1 cellular context compared by ENCODE assay signal in the genomic region with DNA sequence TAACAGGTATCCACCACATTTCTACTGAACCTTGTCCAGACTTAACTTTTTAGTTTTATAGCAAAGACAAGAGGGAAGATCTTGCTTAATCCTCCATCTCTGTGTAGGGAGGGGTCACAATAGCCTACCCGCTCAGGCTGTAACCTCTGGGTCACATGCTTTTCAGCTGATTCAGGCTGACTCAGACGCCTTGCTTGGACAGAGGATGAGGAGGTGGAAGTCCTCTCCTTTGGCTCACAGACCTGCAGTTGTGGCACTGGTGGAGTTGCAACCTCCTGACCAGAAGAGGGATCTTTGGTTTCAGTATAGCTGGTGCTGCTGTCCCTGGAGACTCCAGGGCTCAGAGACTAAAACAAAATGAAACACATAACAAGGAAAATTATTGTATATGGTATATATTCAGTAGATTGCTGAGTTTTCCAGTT.
TF ChIP-seq lines count a peak whose summit lies in the region.

No MANE protein-coding gene starts in this region.

TF ChIP-seq in K562, 482 proteins besides CTCF, POLR2A, EP300 and RAD21 (continued from another document and continues in another):
- TF ChIP-seq, protein P1, sequence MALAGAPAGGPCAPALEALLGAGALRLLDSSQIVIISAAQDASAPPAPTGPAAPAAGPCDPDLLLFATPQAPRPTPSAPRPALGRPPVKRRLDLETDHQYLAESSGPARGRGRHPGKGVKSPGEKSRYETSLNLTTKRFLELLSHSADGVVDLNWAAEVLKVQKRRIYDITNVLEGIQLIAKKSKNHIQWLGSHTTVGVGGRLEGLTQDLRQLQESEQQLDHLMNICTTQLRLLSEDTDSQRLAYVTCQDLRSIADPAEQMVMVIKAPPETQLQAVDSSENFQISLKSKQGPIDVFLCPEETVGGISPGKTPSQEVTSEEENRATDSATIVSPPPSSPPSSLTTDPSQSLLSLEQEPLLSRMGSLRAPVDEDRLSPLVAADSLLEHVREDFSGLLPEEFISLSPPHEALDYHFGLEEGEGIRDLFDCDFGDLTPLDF (CRISPR knock-in tag; IDR thresholded peaks at IDR 0.05), result no peak
- no peak for TF ChIP-seq GATAD2A (IDR thresholded peaks at IDR 0.05)
- TF ChIP-seq, protein P2, sequence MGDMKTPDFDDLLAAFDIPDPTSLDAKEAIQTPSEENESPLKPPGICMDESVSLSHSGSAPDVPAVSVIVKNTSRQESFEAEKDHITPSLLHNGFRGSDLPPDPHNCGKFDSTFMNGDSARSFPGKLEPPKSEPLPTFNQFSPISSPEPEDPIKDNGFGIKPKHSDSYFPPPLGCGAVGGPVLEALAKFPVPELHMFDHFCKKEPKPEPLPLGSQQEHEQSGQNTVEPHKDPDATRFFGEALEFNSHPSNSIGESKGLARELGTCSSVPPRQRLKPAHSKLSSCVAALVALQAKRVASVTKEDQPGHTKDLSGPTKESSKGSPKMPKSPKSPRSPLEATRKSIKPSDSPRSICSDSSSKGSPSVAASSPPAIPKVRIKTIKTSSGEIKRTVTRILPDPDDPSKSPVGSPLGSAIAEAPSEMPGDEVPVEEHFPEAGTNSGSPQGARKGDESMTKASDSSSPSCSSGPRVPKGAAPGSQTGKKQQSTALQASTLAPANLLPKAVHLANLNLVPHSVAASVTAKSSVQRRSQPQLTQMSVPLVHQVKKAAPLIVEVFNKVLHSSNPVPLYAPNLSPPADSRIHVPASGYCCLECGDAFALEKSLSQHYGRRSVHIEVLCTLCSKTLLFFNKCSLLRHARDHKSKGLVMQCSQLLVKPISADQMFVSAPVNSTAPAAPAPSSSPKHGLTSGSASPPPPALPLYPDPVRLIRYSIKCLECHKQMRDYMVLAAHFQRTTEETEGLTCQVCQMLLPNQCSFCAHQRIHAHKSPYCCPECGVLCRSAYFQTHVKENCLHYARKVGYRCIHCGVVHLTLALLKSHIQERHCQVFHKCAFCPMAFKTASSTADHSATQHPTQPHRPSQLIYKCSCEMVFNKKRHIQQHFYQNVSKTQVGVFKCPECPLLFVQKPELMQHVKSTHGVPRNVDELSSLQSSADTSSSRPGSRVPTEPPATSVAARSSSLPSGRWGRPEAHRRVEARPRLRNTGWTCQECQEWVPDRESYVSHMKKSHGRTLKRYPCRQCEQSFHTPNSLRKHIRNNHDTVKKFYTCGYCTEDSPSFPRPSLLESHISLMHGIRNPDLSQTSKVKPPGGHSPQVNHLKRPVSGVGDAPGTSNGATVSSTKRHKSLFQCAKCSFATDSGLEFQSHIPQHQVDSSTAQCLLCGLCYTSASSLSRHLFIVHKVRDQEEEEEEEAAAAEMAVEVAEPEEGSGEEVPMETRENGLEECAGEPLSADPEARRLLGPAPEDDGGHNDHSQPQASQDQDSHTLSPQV (IDR thresholded peaks at IDR 0.05), result peak; percentile 90
- TF ChIP-seq, protein P3, sequence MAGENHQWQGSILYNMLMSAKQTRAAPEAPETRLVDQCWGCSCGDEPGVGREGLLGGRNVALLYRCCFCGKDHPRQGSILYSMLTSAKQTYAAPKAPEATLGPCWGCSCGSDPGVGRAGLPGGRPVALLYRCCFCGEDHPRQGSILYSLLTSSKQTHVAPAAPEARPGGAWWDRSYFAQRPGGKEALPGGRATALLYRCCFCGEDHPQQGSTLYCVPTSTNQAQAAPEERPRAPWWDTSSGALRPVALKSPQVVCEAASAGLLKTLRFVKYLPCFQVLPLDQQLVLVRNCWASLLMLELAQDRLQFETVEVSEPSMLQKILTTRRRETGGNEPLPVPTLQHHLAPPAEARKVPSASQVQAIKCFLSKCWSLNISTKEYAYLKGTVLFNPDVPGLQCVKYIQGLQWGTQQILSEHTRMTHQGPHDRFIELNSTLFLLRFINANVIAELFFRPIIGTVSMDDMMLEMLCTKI (IDR thresholded peaks at IDR 0.05; ENCODE audit: partially characterized antibody), result no peak
- no peak for TF ChIP-seq ZNF347 (CRISPR knock-in tag; IDR thresholded peaks at IDR 0.05; ENCODE audit: low read depth)
- TF ChIP-seq MXI1 (IDR thresholded peaks at IDR 0.05; ENCODE audit: low read depth, low read length), result 0 out of 2 replicates have a peak, but pooled peaks have one; percentile 34
- TF ChIP-seq, protein P4, sequence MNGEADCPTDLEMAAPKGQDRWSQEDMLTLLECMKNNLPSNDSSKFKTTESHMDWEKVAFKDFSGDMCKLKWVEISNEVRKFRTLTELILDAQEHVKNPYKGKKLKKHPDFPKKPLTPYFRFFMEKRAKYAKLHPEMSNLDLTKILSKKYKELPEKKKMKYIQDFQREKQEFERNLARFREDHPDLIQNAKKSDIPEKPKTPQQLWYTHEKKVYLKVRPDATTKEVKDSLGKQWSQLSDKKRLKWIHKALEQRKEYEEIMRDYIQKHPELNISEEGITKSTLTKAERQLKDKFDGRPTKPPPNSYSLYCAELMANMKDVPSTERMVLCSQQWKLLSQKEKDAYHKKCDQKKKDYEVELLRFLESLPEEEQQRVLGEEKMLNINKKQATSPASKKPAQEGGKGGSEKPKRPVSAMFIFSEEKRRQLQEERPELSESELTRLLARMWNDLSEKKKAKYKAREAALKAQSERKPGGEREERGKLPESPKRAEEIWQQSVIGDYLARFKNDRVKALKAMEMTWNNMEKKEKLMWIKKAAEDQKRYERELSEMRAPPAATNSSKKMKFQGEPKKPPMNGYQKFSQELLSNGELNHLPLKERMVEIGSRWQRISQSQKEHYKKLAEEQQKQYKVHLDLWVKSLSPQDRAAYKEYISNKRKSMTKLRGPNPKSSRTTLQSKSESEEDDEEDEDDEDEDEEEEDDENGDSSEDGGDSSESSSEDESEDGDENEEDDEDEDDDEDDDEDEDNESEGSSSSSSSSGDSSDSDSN (IDR thresholded peaks at IDR 0.05; ENCODE audit: borderline replicate concordance in 1 of 2, low read depth in 2 of 2, low read length in 2 of 2), result peak in 1 of 2 experiments; percentile 71; a peak in 1 of 4 replicates
- TF ChIP-seq BCL6 (CRISPR knock-in tag; IDR thresholded peaks at IDR 0.05), result no peak
- TF ChIP-seq NR4A1 (CRISPR knock-in tag; IDR thresholded peaks at IDR 0.05), result no peak
- peak; percentile 60; the same call in 1 of the 2 replicates for TF ChIP-seq NR4A1 (tag; IDR thresholded peaks at IDR 0.05)
- peak in 1 of 2 experiments; percentile 29; a peak in 1 of 4 replicates for TF ChIP-seq MAZ (CRISPR knock-in tag; conservative IDR thresholded peaks at IDR 0.05 in 1 of 2, IDR thresholded peaks at IDR 0.05 in 1 of 2)
- TF ChIP-seq POLR2H (tag; IDR thresholded peaks at IDR 0.05; ENCODE audit: low read depth), result no peak
- TF ChIP-seq KLF10 (CRISPR knock-in tag; IDR thresholded peaks at IDR 0.05), result no peak
- TF ChIP-seq, protein P5, sequence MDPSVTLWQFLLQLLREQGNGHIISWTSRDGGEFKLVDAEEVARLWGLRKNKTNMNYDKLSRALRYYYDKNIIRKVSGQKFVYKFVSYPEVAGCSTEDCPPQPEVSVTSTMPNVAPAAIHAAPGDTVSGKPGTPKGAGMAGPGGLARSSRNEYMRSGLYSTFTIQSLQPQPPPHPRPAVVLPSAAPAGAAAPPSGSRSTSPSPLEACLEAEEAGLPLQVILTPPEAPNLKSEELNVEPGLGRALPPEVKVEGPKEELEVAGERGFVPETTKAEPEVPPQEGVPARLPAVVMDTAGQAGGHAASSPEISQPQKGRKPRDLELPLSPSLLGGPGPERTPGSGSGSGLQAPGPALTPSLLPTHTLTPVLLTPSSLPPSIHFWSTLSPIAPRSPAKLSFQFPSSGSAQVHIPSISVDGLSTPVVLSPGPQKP (CRISPR knock-in tag; IDR thresholded peaks at IDR 0.05), result no peak
- no peak for TF ChIP-seq RBFOX2 (IDR thresholded peaks at IDR 0.05; ENCODE audit: low read depth, low read length)
- TF ChIP-seq ETS2 (tag; IDR thresholded peaks at IDR 0.05; ENCODE audit: borderline replicate concordance, poor library complexity, severe bottlenecking), result no peak
- no peak for TF ChIP-seq ZFP36 (IDR thresholded peaks at IDR 0.05; ENCODE audit: low read depth, low read length, partially characterized antibody)
- peak; percentile 50; the same call in 1 of the 2 replicates for TF ChIP-seq ZNF584 (CRISPR knock-in tag; IDR thresholded peaks at IDR 0.05; ENCODE audit: low read depth)
- no peak for TF ChIP-seq PRMT5 (CRISPR knock-in tag; IDR thresholded peaks at IDR 0.05)
- TF ChIP-seq NFE2L1 (tag; IDR thresholded peaks at IDR 0.05; ENCODE audit: borderline replicate concordance, low read depth), result no peak
- no peak for TF ChIP-seq RFX1 (IDR thresholded peaks at IDR 0.05)
- TF ChIP-seq, protein P6, sequence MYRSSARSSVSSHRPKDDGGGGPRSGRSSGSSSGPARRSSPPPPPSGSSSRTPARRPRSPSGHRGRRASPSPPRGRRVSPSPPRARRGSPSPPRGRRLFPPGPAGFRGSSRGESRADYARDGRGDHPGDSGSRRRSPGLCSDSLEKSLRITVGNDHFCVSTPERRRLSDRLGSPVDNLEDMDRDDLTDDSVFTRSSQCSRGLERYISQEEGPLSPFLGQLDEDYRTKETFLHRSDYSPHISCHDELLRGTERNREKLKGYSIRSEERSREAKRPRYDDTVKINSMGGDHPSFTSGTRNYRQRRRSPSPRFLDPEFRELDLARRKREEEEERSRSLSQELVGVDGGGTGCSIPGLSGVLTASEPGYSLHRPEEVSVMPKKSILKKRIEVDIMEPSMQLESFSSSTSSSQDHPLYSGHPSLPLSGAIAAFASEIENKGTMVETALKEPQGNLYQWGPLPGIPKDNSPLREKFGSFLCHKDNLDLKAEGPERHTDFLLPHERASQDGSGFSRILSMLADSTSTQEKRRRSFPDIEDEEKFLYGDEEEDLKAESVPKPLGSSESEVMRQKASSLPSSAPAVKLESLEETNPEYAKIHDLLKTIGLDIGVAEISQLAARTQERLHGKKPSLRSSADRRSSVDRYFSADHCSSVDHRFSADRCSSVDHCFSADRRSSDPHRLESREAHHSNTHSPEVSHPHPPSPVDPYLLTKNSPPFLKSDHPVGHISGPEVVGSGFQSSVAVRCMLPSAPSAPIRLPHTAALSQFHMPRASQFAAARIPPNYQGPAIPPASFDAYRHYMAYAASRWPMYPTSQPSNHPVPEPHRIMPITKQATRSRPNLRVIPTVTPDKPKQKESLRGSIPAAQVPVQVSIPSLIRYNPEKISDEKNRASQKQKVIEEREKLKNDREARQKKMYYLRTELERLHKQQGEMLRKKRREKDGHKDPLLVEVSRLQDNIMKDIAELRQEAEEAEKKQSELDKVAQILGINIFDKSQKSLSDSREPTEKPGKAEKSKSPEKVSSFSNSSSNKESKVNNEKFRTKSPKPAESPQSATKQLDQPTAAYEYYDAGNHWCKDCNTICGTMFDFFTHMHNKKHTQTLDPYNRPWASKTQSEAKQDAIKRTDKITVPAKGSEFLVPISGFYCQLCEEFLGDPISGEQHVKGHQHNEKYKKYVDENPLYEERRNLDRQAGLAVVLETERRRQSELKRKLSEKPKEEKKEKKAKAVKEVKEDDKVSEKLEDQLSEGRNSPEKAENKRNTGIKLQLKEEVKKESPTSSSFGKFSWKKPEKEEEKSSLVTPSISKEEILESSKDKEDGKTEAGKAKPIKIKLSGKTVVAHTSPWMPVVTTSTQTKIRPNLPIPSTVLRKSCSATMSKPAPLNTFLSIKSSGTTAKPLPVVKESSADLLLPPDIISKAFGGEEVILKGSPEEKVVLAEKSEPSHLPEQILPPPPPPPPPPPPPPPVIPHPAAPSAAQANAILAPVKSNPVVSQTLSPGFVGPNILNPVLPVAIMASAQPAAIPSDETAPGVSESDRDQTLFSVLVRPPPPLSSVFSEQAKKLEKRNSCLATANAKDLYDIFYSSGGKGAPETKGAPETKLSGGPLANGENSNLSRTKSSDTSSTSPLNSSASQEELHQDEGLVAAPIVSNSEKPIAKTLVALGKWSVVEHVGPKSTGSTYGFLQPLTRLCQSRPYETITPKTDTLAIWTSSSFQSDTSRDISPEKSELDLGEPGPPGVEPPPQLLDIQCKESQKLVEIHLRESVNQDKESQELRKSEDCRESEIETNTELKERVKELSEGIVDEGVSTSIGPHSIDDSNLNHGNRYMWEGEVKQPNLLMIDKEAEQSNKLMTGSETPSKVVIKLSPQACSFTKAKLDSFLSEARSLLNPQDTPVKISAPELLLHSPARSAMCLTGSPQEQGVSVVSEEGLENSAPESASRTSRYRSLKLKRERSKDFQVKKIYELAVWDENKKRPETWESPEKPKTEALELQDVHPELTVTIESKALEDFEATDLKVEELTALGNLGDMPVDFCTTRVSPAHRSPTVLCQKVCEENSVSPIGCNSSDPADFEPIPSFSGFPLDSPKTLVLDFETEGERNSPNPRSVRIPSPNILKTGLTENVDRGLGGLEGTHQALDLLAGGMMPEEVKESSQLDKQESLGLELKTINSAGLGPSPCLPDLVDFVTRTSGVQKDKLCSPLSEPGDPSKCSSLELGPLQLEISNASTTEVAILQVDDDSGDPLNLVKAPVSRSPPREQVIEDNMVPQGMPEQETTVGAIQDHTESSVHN (IDR thresholded peaks at IDR 0.05; ENCODE audit: borderline replicate concordance in 1 of 2, low read depth in 1 of 2), result peak in 1 of 2 experiments; percentile 89; a peak in 2 of 4 replicates
- TF ChIP-seq DMBX1 (CRISPR knock-in tag; IDR thresholded peaks at IDR 0.05; ENCODE audit: borderline replicate concordance), result peak; percentile 42; the same call in 1 of the 2 replicates
- no peak for TF ChIP-seq U2AF2 (optimal IDR thresholded peaks at IDR 0.05; ENCODE audit: low read depth, low read length)
- TF ChIP-seq NRF1 (conservative IDR thresholded peaks at IDR 0.05 in 1 of 2, IDR thresholded peaks at IDR 0.05 in 1 of 2), result peak; percentile 20 to 45; a peak in 1 of 4 replicates
- TF ChIP-seq, protein P7, sequence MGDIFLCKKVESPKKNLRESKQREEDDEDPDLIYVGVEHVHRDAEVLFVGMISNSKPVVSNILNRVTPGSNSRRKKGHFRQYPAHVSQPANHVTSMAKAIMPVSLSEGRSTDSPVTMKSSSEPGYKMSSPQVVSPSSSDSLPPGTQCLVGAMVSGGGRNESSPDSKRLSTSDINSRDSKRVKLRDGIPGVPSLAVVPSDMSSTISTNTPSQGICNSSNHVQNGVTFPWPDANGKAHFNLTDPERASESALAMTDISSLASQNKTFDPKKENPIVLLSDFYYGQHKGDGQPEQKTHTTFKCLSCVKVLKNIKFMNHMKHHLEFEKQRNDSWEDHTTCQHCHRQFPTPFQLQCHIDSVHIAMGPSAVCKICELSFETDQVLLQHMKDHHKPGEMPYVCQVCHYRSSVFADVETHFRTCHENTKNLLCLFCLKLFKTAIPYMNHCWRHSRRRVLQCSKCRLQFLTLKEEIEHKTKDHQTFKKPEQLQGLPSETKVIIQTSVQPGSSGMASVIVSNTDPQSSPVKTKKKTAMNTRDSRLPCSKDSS (IDR thresholded peaks at IDR 0.05; ENCODE audit: low read depth, partially characterized antibody), result no peak
- TF ChIP-seq RBM22 (IDR thresholded peaks at IDR 0.05; ENCODE audit: low read depth, low read length, poor library complexity, severe bottlenecking), result no peak
- no peak for TF ChIP-seq ETV5 (CRISPR knock-in tag; IDR thresholded peaks at IDR 0.05; ENCODE audit: low read depth)
- TF ChIP-seq, protein P8, sequence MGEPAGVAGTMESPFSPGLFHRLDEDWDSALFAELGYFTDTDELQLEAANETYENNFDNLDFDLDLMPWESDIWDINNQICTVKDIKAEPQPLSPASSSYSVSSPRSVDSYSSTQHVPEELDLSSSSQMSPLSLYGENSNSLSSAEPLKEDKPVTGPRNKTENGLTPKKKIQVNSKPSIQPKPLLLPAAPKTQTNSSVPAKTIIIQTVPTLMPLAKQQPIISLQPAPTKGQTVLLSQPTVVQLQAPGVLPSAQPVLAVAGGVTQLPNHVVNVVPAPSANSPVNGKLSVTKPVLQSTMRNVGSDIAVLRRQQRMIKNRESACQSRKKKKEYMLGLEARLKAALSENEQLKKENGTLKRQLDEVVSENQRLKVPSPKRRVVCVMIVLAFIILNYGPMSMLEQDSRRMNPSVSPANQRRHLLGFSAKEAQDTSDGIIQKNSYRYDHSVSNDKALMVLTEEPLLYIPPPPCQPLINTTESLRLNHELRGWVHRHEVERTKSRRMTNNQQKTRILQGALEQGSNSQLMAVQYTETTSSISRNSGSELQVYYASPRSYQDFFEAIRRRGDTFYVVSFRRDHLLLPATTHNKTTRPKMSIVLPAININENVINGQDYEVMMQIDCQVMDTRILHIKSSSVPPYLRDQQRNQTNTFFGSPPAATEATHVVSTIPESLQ (CRISPR knock-in tag; IDR thresholded peaks at IDR 0.05), result no peak
- peak; percentile 74 for TF ChIP-seq SMARCE1 (IDR thresholded peaks at IDR 0.05)
- peak; percentile 93 for TF ChIP-seq DACH1 (IDR thresholded peaks at IDR 0.05; ENCODE audit: partially characterized antibody)
